Comparison of ENCODE assay signal across 8 cellular contexts in genomic region chr9:122228191-122228905, GRCh38. TPM values are rescaled to one million over a fixed set of nuclear protein-coding genes. Genes with fewer than 3 reads are reported as not detected.
DNase-seq lines count a peak whose midpoint lies in the region; ATAC-seq, FAIRE-seq and TF ChIP-seq lines count a peak whose summit lies in the region.

No MANE protein-coding gene starts in this region.

- CTCF ChIA-PET in AG04449 (lab: Yijun Ruan, JAX) = no interaction called here
- CTCF ChIA-PET in HEK293T (lab: Yijun Ruan, JAX) = interaction anchor here (0.6 kb wide), 1 partner anchor 52 kb away, joined by 3 read pairs; no protein-coding TSS in a partner anchor
- CTCF ChIA-PET in CD4-positive, alpha-beta T cell (lab: Charles Lee) = no interaction called here

- H3K4me3 ChIP-seq in AG04449 (ENCODE audit: low read depth, low read length) = peak overlapping the region; percentile 15; the same call in 1 of the 2 replicates
- H3K4me3 ChIP-seq in bronchial epithelial cell (ENCODE audit: low read depth, low read length) = peak overlapping the region; percentile 6
- H3K4me3 ChIP-seq in muscle layer of colon (ENCODE audit: low read depth in 1 of 2, low read length in 2 of 2) = peak overlapping the region; percentile 34 to 36
- H3K4me3 ChIP-seq in aorta (ENCODE audit: low read length in 2 of 2) = peak overlapping the region in 1 of 2 donors; percentile 1

- H3K36me3 ChIP-seq in bronchial epithelial cell (ENCODE audit: control insufficient read depth, insufficient read depth, low read length) (no peaks in the 10 kb centered on the region), muscle layer of colon (ENCODE audit: insufficient read depth, low read length) (no peaks in the 10 kb centered on the region), aorta (ENCODE audit: control insufficient read depth in 1 of 2, insufficient read depth in 2 of 2, low read length in 1 of 2) (no peaks in the 10 kb centered on the region)

- peaks cover 50% of the 10 kb centered on the region for H3K27me3 ChIP-seq in bronchial epithelial cell (ENCODE audit: control insufficient read depth, insufficient read depth, low read length)
- peaks cover 52 to 63% of the 10 kb centered on the region in 2 donors for H3K27me3 ChIP-seq in muscle layer of colon (ENCODE audit: control insufficient read depth in 1 of 2, insufficient read depth in 2 of 2, low read length in 2 of 2)
- no peaks in the 10 kb centered on the region for H3K27me3 ChIP-seq in aorta (ENCODE audit: control insufficient read depth in 1 of 2, insufficient read depth in 2 of 2, low read length in 1 of 2)
- H3K27me3 ChIP-seq in CD4-positive, alpha-beta T cell (ENCODE audit: control insufficient read depth, insufficient read depth, low read length) = peaks cover 75% of the 10 kb centered on the region

- H3K4me3 Mint-ChIP-seq in CD4-positive, alpha-beta T cell = no peak overlapping the region

- no peak overlapping the region for H3K27ac Mint-ChIP-seq in CD4-positive, alpha-beta T cell

- DNase-seq in AG04449 (ENCODE audit: low read depth, low spot score) (no peak), HEK293T (ENCODE audit: extremely low spot score) (peak; percentile 51), bronchial epithelial cell (ENCODE audit: low read depth) (no peak), C1 segment of cervical spinal cord (lab: John Stamatoyannopoulos, UW) (no peak), aorta (no peak)
- DNase-seq in CD4-positive, alpha-beta T cell = no peak

- ATAC-seq in aorta (ENCODE audit: low FRiP score) (no peak), HG03039 (IDR thresholded peaks at IDR 0.05; ENCODE audit: unreplicated experiment) (no peak)
- ATAC-seq in CD4-positive, alpha-beta T cell (ENCODE audit: poor library complexity) = no peak

- H3K27ac ChIP-seq in muscle layer of colon (ENCODE audit: low read depth, low read length) = no peak overlapping the region
- H3K27ac ChIP-seq in aorta (ENCODE audit: low read depth in 1 of 2, low read length in 2 of 2) = no peak overlapping the region
- H3K27ac ChIP-seq in CD4-positive, alpha-beta T cell (ENCODE audit: low read depth, low read length) = no peak overlapping the region

- no peaks in the 10 kb centered on the region for H3K9me3 Mint-ChIP-seq in CD4-positive, alpha-beta T cell

- H3K9ac ChIP-seq in muscle layer of colon (ENCODE audit: low read length) = no peak overlapping the region

- no peak for TF ChIP-seq CTCF in AG04449 (IDR thresholded peaks at IDR 0.05; ENCODE audit: insufficient read depth, low read length, missing control alignments)
- no peak for TF ChIP-seq CTCF in bronchial epithelial cell (IDR thresholded peaks at IDR 0.05; ENCODE audit: insufficient read depth, low read length, severe bottlenecking)
- TF ChIP-seq CTCF in CD4-positive, alpha-beta T cell (IDR thresholded peaks at IDR 0.05) = no peak

- intact Hi-C loops in aorta (cut with DNase I) = no loop called here
- intact Hi-C loops in CD4-positive, alpha-beta T cell (cut with DNase I, micrococcal nuclease) = no loop called here

- peaks cover 44% of the 10 kb centered on the region for H3K27me3 Mint-ChIP-seq in CD4-positive, alpha-beta T cell

- no peaks in the 10 kb centered on the region for H3K4me1 Mint-ChIP-seq in CD4-positive, alpha-beta T cell (ENCODE audit: low read depth)

- H3K9me3 ChIP-seq in muscle layer of colon (ENCODE audit: low read length) (no peaks in the 10 kb centered on the region), aorta (ENCODE audit: control insufficient read depth, low read length) (no peaks in the 10 kb centered on the region)
- no peaks in the 10 kb centered on the region for H3K9me3 ChIP-seq in CD4-positive, alpha-beta T cell (ENCODE audit: control insufficient read depth, low read length)

- H3K4me1 ChIP-seq in muscle layer of colon (ENCODE audit: insufficient read depth, low read length) = peaks cover 8% of the 10 kb centered on the region
- H3K4me1 ChIP-seq in aorta (ENCODE audit: control insufficient read depth in 1 of 2, insufficient read depth in 2 of 2, low read length in 2 of 2) = no peaks in the 10 kb centered on the region

- FAIRE-seq in bronchial epithelial cell (lab: Jason Lieb, UNC) = no peak

- POLR2A ChIA-PET in AG04449 (lab: Yijun Ruan, JAX) (no interaction called here), HEK293T (lab: Yijun Ruan, JAX) (no interaction called here)
- POLR2A ChIA-PET in CD4-positive, alpha-beta T cell (lab: Charles Lee) = no interaction called here

- H3K36me3 Mint-ChIP-seq in CD4-positive, alpha-beta T cell (ENCODE audit: low read depth) = no peaks in the 10 kb centered on the region

- WGBS in aorta, 2 donors = 1 to 2% methylated on average over 70 to 83 of the region's 83 CpGs

TF ChIP-seq in HEK293T, 16 proteins besides CTCF, POLR2A, EP300 and RAD21:
- TF ChIP-seq L3MBTL2 (conservative IDR thresholded peaks at IDR 0.05) (no peak; the same call in 1 of the 2 replicates), SUZ12 (IDR thresholded peaks at IDR 0.05) (no peak), CTBP1 (IDR thresholded peaks at IDR 0.05; ENCODE audit: borderline replicate concordance) (no peak), PKNOX1 (IDR thresholded peaks at IDR 0.05) (no peak), FOXA1 (IDR thresholded peaks at IDR 0.05) (no peak), SP1 (IDR thresholded peaks at IDR 0.05) (no peak), ELF4 (IDR thresholded peaks at IDR 0.05) (no peak), FOXM1 (IDR thresholded peaks at IDR 0.05; ENCODE audit: borderline replicate concordance) (no peak), ZNF384 (IDR thresholded peaks at IDR 0.05) (no peak), NFRKB (IDR thresholded peaks at IDR 0.05) (no peak), HDGF (IDR thresholded peaks at IDR 0.05; ENCODE audit: borderline replicate concordance) (no peak), ARNT (IDR thresholded peaks at IDR 0.05) (no peak), BHLHE40 (IDR thresholded peaks at IDR 0.05; ENCODE audit: borderline replicate concordance) (no peak), FOXK2 (IDR thresholded peaks at IDR 0.05) (no peak), TARDBP (IDR thresholded peaks at IDR 0.05) (no peak)

RNA-seq across cellular contexts. Expression of gene LHX6, which starts 0.4 kb away (rescaled TPM):
- 0.13 and 0.26 TPM in 2 replicates for total RNA-seq in bronchial epithelial cell
- total RNA-seq in aorta = 10 to 100 TPM; 12.2 to 13.8 TPM
- not detected for polyA plus RNA-seq in aorta
- not detected for total RNA-seq in CD4-positive, alpha-beta T cell

RNA-seq across cellular contexts. Expression of gene RBM18, which starts 36.3 kb away (rescaled TPM):
- total RNA-seq in bronchial epithelial cell (8.4 and 9.5 TPM in 2 replicates), aorta (10 to 100 TPM; 15.0 to 16.6 TPM)
- 1 to 10 TPM; 7.6 to 8.3 TPM for polyA plus RNA-seq in aorta
- 10 to 100 TPM; 25.9 to 27.0 TPM for total RNA-seq in CD4-positive, alpha-beta T cell

RNA-seq across cellular contexts. Expression of gene MRRF, which starts 36.3 kb away (rescaled TPM):
- 30.7 and 52.7 TPM in 2 replicates for total RNA-seq in bronchial epithelial cell
- 10 to 100 TPM; 20.5 to 28.7 TPM for total RNA-seq in aorta
- 10 to 100 TPM; 18.7 to 20.4 TPM for polyA plus RNA-seq in aorta
- 10 to 100 TPM; 18.4 to 18.7 TPM for total RNA-seq in CD4-positive, alpha-beta T cell

Comparison
In these comparisons a context has a peak if more than half of its experiments do, and no peak if none do; other contexts are left out.
1. RNA of gene LHX6, which starts 0.4 kb away (total RNA-seq): 12.2 to 13.8 TPM in aorta; 0.13 to 0.26 TPM in bronchial epithelial cell and not detected in CD4-positive, alpha-beta T cell; every median in the first group is over 10 times any median in the second.